33 cellular contexts compared by ENCODE assay signal in the genomic region with DNA sequence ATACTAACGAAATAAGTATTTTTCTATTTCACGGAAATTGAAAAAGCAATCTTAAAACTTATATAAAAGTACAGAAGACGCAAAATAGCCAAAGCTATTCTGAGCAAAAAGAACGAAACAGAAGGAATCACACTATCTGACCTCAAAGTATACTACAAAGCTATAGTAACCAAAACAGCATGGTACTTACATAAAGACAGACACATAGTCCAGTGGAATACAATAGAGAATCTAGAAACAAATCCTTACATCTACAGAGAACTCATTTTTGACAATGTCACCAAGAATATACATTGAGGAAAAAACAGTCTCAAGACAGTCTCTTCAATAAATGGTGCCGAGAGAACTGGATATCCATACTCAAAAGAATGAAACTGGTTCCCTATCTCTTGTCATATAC.
"Had no signal": no experiment of that assay in that cellular context is flagged by ENCODE, and none has a peak within 500 bp of the region (broad histone marks: within the 10 kb centered on the region; RNA-seq: fewer than 3 reads in every experiment).

No MANE protein-coding gene starts in this region.

- H3K27me3 ChIP-seq: adrenal gland, ascending aorta, body of pancreas, brain microvascular endothelial cell, breast epithelium, cardiac muscle cell, colonic mucosa had no signal

- ATAC-seq: activated naive CD4-positive, alpha-beta T cell treated with anti-CD3 and anti-CD28 coated beads, Interleukin-2, amount 50 U/mL, for 72 hours; activated naive CD8-positive, alpha-beta T cell treated with anti-CD3 and anti-CD28 coated beads, Interleukin-2, amount 50 U/mL, for 24 hours; activated T-cell treated with anti-CD3 and anti-CD28 coated beads, Interleukin-2, amount 50 U/mL, for 72 hours; activated T-helper 17 cell treated with anti-CD3 and anti-CD28 coated beads, Interleukin-2, amount 50 U/mL, for 72 hours; body of pancreas had no signal

- H3K27ac ChIP-seq: adrenal gland, ascending aorta, body of pancreas, brain microvascular endothelial cell, breast epithelium, cardiac muscle cell, colonic mucosa had no signal

- FAIRE-seq: astrocyte, bronchial epithelial cell, colon had no signal

- DNase-seq: activated effector memory CD4-positive, alpha-beta T cell treated with anti-CD3 and anti-CD28 coated beads, Interleukin-2, amount 50 U/mL, for 16 hours; activated effector memory CD4-positive, alpha-beta T cell treated with Interleukin-2 at 50 U/mL for 16 hours; activated gamma-delta T cell; activated gamma-delta T cell treated with Interleukin-2 at 50 U/mL for 16 hours; activated naive CD4-positive, alpha-beta T cell; activated naive CD4-positive, alpha-beta T cell treated with anti-CD3 and anti-CD28 coated beads for 36 hours; activated naive CD4-positive, alpha-beta T cell treated with anti-CD3 and anti-CD28 coated beads, Interleukin-2, amount 10 ng/mL, durations not matched to agents 7 days and 5 days; activated naive CD4-positive, alpha-beta T cell treated with anti-CD3 and anti-CD28 coated beads, Interleukin-2, amount 50 U/mL, for 16 hours; activated naive CD4-positive, alpha-beta T cell treated with Interleukin-2 at 50 U/mL for 16 hours; activated naive CD8-positive, alpha-beta T cell treated with anti-CD3 and anti-CD28 coated beads for 36 hours; activated naive CD8-positive, alpha-beta T cell treated with anti-CD3 and anti-CD28 coated beads, Interleukin-2, amount 10 ng/mL, durations not matched to agents 7 days and 5 days; activated naive CD8-positive, alpha-beta T cell treated with anti-CD3 and anti-CD28 coated beads, Interleukin-2, amount 50 U/mL, for 24 hours; activated T-cell treated with anti-CD3 and anti-CD28 coated beads, Interleukin-2, amount 50 U/mL, for 48 hours; activated T-cell treated with anti-CD3 and anti-CD28 coated beads, Interleukin-2, amount 50 U/mL, for 72 hours; adrenal gland; amniotic stem cell; amygdala; anterior cingulate cortex; aorta; body of pancreas; brain microvascular endothelial cell; caudate nucleus; central memory CD4-positive, alpha-beta T cell; cerebellar nuclear complex; colonic mucosa had no signal

- H3K4me3 ChIP-seq: adrenal gland, ascending aorta, body of pancreas, breast epithelium, cardiac muscle cell, colonic mucosa had no signal

- H3K36me3 ChIP-seq: adrenal gland, ascending aorta, brain microvascular endothelial cell, breast epithelium, cardiac muscle cell, colonic mucosa had no signal

- H3K9me3 ChIP-seq: adrenal gland, colonic mucosa had no signal

- H3K4me1 ChIP-seq: adrenal gland, ascending aorta, body of pancreas, breast epithelium, colonic mucosa had no signal
